Comparison of ENCODE assay signal across 15 cellular contexts in genomic region chr11:76237041-76237649, GRCh38. TPM values are rescaled to one million over a fixed set of nuclear protein-coding genes. Genes with fewer than 3 reads are reported as not detected.
DNase-seq lines count a peak whose midpoint lies in the region; ATAC-seq and TF ChIP-seq lines count a peak whose summit lies in the region.
"Had no signal": no experiment of that assay in that cellular context is flagged by ENCODE, and none has a peak within 500 bp of the region (broad histone marks: within the 10 kb centered on the region; RNA-seq: fewer than 3 reads in every experiment).

No MANE protein-coding gene starts in this region.

- H3K36me3 Mint-ChIP-seq in stimulated activated naive CD8-positive, alpha-beta T cell treated with anti-CD3 and anti-CD28 coated beads, Interleukin-15, Interleukin-2, amounts not matched to agents 100 ng/mL and 50 ng/mL, for 24 hours (ENCODE audit: low read depth): peaks cover 7% of the 10 kb centered on the region
- no peaks in the 10 kb centered on the region for H3K36me3 Mint-ChIP-seq in T-helper 17 cell (ENCODE audit: low read depth)

- H3K4me3 Mint-ChIP-seq in stimulated activated naive CD8-positive, alpha-beta T cell treated with anti-CD3 and anti-CD28 coated beads, Interleukin-15, Interleukin-2, amounts not matched to agents 100 ng/mL and 50 ng/mL, for 24 hours: peak overlapping the region; percentile 95
- peak overlapping the region; percentile 91 for H3K4me3 Mint-ChIP-seq in T-helper 17 cell

- no peak for TF ChIP-seq CTCF in left lung (IDR thresholded peaks at IDR 0.05)

- peaks cover 12% of the 10 kb centered on the region for H3K27me3 Mint-ChIP-seq in stimulated activated naive CD8-positive, alpha-beta T cell treated with anti-CD3 and anti-CD28 coated beads, Interleukin-15, Interleukin-2, amounts not matched to agents 100 ng/mL and 50 ng/mL, for 24 hours
- H3K27me3 Mint-ChIP-seq in T-helper 17 cell: no peaks in the 10 kb centered on the region

- intact Hi-C loops in left lung (cut with DNase I): no loop called here

- peaks cover 5 to 24% of the 10 kb centered on the region in 2 donors for H3K4me1 ChIP-seq in left lung
- H3K4me1 ChIP-seq: foreskin keratinocyte had no signal

- no peak for DNase-seq in stimulated activated naive CD8-positive, alpha-beta T cell treated with anti-CD3 and anti-CD28 coated beads, Interleukin-15, Interleukin-2, amounts not matched to agents 100 U/mL and 50 U/mL, for 24 hours
- DNase-seq in T-helper 17 cell (no peak), left lung (no peak), AG20443 (ENCODE audit: low spot score) (no peak), NCI-H510A (lab: John Stamatoyannopoulos, UW) (no peak), glomerular visceral epithelial cell (ENCODE audit: extremely low spot score) (no peak)
- DNase-seq: foreskin keratinocyte; NCI-H1436; stimulated activated CD4-positive, alpha-beta T cell treated with anti-CD3 and anti-CD28 coated beads, Interleukin-2, amount 100 ng/mL, for 48 hours; substantia nigra had no signal

- no peaks in the 10 kb centered on the region for H3K9me3 Mint-ChIP-seq in stimulated activated naive CD8-positive, alpha-beta T cell treated with anti-CD3 and anti-CD28 coated beads, Interleukin-15, Interleukin-2, amounts not matched to agents 100 ng/mL and 50 ng/mL, for 24 hours

- no peaks in the 10 kb centered on the region for H3K9me3 ChIP-seq in T-helper 17 cell (ENCODE audit: control insufficient read depth, low read length, poor library complexity, severe bottlenecking)
- no peaks in the 10 kb centered on the region for H3K9me3 ChIP-seq in left lung

- H3K36me3 ChIP-seq in left lung: no peaks in the 10 kb centered on the region

- H3K4me1 Mint-ChIP-seq in stimulated activated naive CD8-positive, alpha-beta T cell treated with anti-CD3 and anti-CD28 coated beads, Interleukin-15, Interleukin-2, amounts not matched to agents 100 ng/mL and 50 ng/mL, for 24 hours (ENCODE audit: low read depth): peaks cover 44% of the 10 kb centered on the region
- H3K4me1 Mint-ChIP-seq in T-helper 17 cell: peaks cover 30% of the 10 kb centered on the region

- no peak for ATAC-seq in stimulated activated naive CD8-positive, alpha-beta T cell treated with anti-CD3 and anti-CD28 coated beads, Interleukin-15, Interleukin-2, amounts not matched to agents 100 U/mL and 50 U/mL, for 24 hours
- ATAC-seq in T-helper 17 cell: no peak
- peak; percentile 1 for ATAC-seq in left lung
- ATAC-seq in GM21390 (IDR thresholded peaks at IDR 0.05; ENCODE audit: unreplicated experiment): no peak
- ATAC-seq: foreskin keratinocyte, left lobe of liver had no signal

- H3K27me3 ChIP-seq in left lung: no peaks in the 10 kb centered on the region
- H3K27me3 ChIP-seq: foreskin keratinocyte had no signal

- no peak overlapping the region for H3K27ac Mint-ChIP-seq in stimulated activated naive CD8-positive, alpha-beta T cell treated with anti-CD3 and anti-CD28 coated beads, Interleukin-15, Interleukin-2, amounts not matched to agents 100 ng/mL and 50 ng/mL, for 24 hours
- H3K27ac Mint-ChIP-seq in T-helper 17 cell: peak overlapping the region; percentile 93

- no peak overlapping the region for H3K27ac ChIP-seq in left lung
- H3K27ac ChIP-seq: foreskin keratinocyte had no signal

- no peak overlapping the region for H3K4me3 ChIP-seq in left lung

RNA-seq across cellular contexts. Expression of gene WNT11, which starts 30.8 kb away (rescaled TPM):
- 1 to 10 TPM in 1 of 2 donors, under 1 TPM in 1; 0.57 to 2.1 TPM for total RNA-seq in T-helper 17 cell
- total RNA-seq in left lung: 1 to 10 TPM; 1.3 to 4.8 TPM
- total RNA-seq: dermis microvascular lymphatic vessel endothelial cell, pulmonary artery endothelial cell had no signal
